ENCODE assay signal across 1 cellular context in the genomic region with DNA sequence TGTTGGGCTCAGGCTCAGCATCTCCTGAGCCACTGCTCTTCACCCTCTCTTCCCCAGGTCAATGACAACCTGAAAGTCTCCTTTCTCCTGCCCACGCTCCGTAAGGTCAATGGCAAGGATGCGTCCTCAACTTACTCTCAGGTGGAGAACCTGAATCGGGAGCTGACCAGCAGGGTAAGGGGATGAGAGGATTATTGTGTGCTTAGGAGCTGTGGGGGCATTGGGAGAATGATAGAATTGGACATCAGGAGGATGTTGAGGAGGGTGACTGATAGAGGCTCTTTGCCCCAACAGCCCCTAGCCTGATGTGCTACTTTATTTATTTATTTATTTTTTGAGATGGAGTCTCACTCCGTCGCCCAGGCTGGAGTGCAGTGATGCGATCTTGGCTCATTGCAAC.
TF ChIP-seq lines count a peak whose summit lies in the region.

No MANE protein-coding gene starts in this region.

TF ChIP-seq in H1, 55 proteins besides CTCF, POLR2A, EP300 and RAD21:
- TF ChIP-seq MAFK (IDR thresholded peaks at IDR 0.05; ENCODE audit: low read depth, low read length), result no peak
- TF ChIP-seq SUZ12 (IDR thresholded peaks at IDR 0.05; ENCODE audit: low read length), result no peak
- no peak for TF ChIP-seq CHD2 (IDR thresholded peaks at IDR 0.05; ENCODE audit: low read length)
- TF ChIP-seq KDM1A (IDR thresholded peaks at IDR 0.05; ENCODE audit: borderline replicate concordance, low read length), result no peak
- no peak for TF ChIP-seq GTF2F1 (IDR thresholded peaks at IDR 0.05; ENCODE audit: borderline replicate concordance, low read depth, low read length)
- no peak for TF ChIP-seq HDAC6 (IDR thresholded peaks at IDR 0.05; ENCODE audit: low read depth, low read length)
- no peak for TF ChIP-seq JUN (IDR thresholded peaks at IDR 0.05; ENCODE audit: low read depth, low read length)
- TF ChIP-seq EZH2 (IDR thresholded peaks at IDR 0.05; ENCODE audit: low read depth, low read length, severe bottlenecking), result no peak
- TF ChIP-seq ASH2L (IDR thresholded peaks at IDR 0.05; ENCODE audit: low read length), result no peak
- TF ChIP-seq HDAC2 (IDR thresholded peaks at IDR 0.05; ENCODE audit: borderline replicate concordance in 1 of 2, low read depth in 2 of 2, low read length in 2 of 2), result no peak
- TF ChIP-seq ZNF274 (IDR thresholded peaks at IDR 0.05; ENCODE audit: borderline replicate concordance, extremely low read depth, low read length), result no peak
- TF ChIP-seq GABPA (IDR thresholded peaks at IDR 0.05; ENCODE audit: borderline replicate concordance, insufficient read depth, low read length), result no peak
- TF ChIP-seq JUND (IDR thresholded peaks at IDR 0.05; ENCODE audit: low read length), result no peak
- no peak for TF ChIP-seq KDM5A (IDR thresholded peaks at IDR 0.05; ENCODE audit: low read length)
